17 cellular contexts compared by ENCODE assay signal in the genomic region with DNA sequence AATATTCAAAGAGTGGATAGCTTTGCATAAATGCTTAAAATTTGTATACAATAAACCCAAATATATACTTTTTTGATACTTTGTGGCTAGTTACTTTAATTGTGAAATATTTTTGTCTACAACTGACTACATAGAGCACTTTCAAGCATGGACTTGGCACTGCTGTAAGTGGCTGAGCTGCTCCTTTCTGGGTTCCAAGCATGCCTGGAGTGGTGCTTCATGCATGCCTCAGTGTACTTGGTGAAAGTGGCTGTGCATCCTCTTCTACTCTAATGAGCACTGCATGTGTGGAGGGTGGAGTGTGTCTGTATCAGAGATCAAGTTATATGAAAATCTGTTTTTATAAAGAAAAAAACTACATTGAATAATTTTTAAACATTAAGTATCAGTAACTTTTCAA.
DNase-seq lines count a peak whose midpoint lies in the region; ATAC-seq, FAIRE-seq and TF ChIP-seq lines count a peak whose summit lies in the region.
"Had no signal": no experiment of that assay in that cellular context is flagged by ENCODE, and none has a peak within 500 bp of the region (broad histone marks: within the 10 kb centered on the region; RNA-seq: fewer than 3 reads in every experiment).

No MANE protein-coding gene starts in this region.

- FAIRE-seq in astrocyte (lab: Jason Lieb, UNC): no peak
- FAIRE-seq: H1 had no signal

- no peaks in the 10 kb centered on the region for H3K27me3 Mint-ChIP-seq in astrocyte (ENCODE audit: low read depth, unreplicated experiment)
- H3K27me3 Mint-ChIP-seq: CD8-positive, alpha-beta memory T cell had no signal

- H3K36me3 Mint-ChIP-seq in astrocyte (ENCODE audit: low read depth, unreplicated experiment): peaks cover 4% of the 10 kb centered on the region

- intact Hi-C loops in lower lobe of right lung (cut with DNase I): no loop called here
- intact Hi-C loops in sciatic nerve (cut with DNase I): no loop called here

- H3K4me3 Mint-ChIP-seq in astrocyte (ENCODE audit: unreplicated experiment): no peak overlapping the region
- H3K4me3 Mint-ChIP-seq: CD8-positive, alpha-beta memory T cell had no signal

- no peak overlapping the region for H2AFZ ChIP-seq in astrocyte (ENCODE audit: low read depth, low read length)

- H3K9me3 Mint-ChIP-seq in astrocyte (ENCODE audit: unreplicated experiment): no peaks in the 10 kb centered on the region
- H3K9me3 Mint-ChIP-seq: CD8-positive, alpha-beta memory T cell had no signal

- no peak overlapping the region for H3K9ac ChIP-seq in astrocyte (ENCODE audit: low read length)
- H3K9ac ChIP-seq: BLaER1 treated with 17β-estradiol and CSF1 and Interleukin-3, amounts not matched to agents 10 nM and 100 nM had no signal

- peaks cover 12% of the 10 kb centered on the region for H4K20me1 ChIP-seq in astrocyte (ENCODE audit: insufficient read depth, low read length)

- H3K27me3 ChIP-seq in astrocyte (ENCODE audit: insufficient read depth, low read length): no peaks in the 10 kb centered on the region
- no peaks in the 10 kb centered on the region for H3K27me3 ChIP-seq in lower lobe of right lung (ENCODE audit: low read depth)
- H3K27me3 ChIP-seq: BLaER1 treated with 17β-estradiol and CSF1 and Interleukin-3, amounts not matched to agents 10 nM and 100 nM had no signal

- peak overlapping the region; percentile 83 for H3K27ac Mint-ChIP-seq in astrocyte (ENCODE audit: unreplicated experiment)
- H3K27ac Mint-ChIP-seq: CD8-positive, alpha-beta memory T cell had no signal

- H3K9me3 ChIP-seq in astrocyte (ENCODE audit: insufficient read depth, low read depth, low read length) (no peaks in the 10 kb centered on the region), lower lobe of right lung (no peaks in the 10 kb centered on the region)
- H3K9me3 ChIP-seq: BLaER1 treated with 17β-estradiol and CSF1 and Interleukin-3, amounts not matched to agents 10 nM and 100 nM had no signal

- ATAC-seq in lower lobe of right lung (peak; percentile 75 to 92), GM21619 (IDR thresholded peaks at IDR 0.05; ENCODE audit: unreplicated experiment) (no peak), sciatic nerve (no peak)

- H3K36me3 ChIP-seq in astrocyte (ENCODE audit: insufficient read depth, low read length): peaks cover 15% of the 10 kb centered on the region
- H3K36me3 ChIP-seq in lower lobe of right lung: peaks cover 32% of the 10 kb centered on the region

- DNase-seq in AG08395 (ENCODE audit: low spot score) (peak; percentile 3), DMS79 treated with DMSO at 0.1 percent for 48 hours (lab: John Stamatoyannopoulos, UW) (peak; percentile 81), astrocyte (ENCODE audit: low read depth) (peak; percentile 27), lower lobe of right lung (peak; percentile 49), globus pallidus (ENCODE audit: low spot score) (no peak), sciatic nerve (ENCODE audit: low spot score) (no peak), iPS-NIHi7 (ENCODE audit: extremely low spot score) (no peak)
- DNase-seq: CD8-positive, alpha-beta memory T cell; GF-D8; NCI-H1105 treated with DMSO at 0.1 percent for 48 hours; NCI-H1694 treated with DMSO at 0.1 percent for 48 hours; NCI-H2107; NCI-H345; SIG-M5 had no signal

- peaks cover 16% of the 10 kb centered on the region for H3K4me1 Mint-ChIP-seq in astrocyte (ENCODE audit: low read depth, unreplicated experiment)

- TF ChIP-seq CTCF in astrocyte (IDR thresholded peaks at IDR 0.05; ENCODE audit: insufficient read depth, low read depth, low read length) (no peak), lower lobe of right lung (IDR thresholded peaks at IDR 0.05) (no peak)

- H3K79me2 ChIP-seq in astrocyte (ENCODE audit: insufficient read depth, low read length): peaks cover 14% of the 10 kb centered on the region

- H3K4me2 ChIP-seq in astrocyte (ENCODE audit: low read length): no peak overlapping the region
- H3K4me2 ChIP-seq: BLaER1 treated with 17β-estradiol and CSF1 and Interleukin-3, amounts not matched to agents 10 nM and 100 nM had no signal

- H3K4me1 ChIP-seq in astrocyte (ENCODE audit: insufficient read depth, low read length): no peaks in the 10 kb centered on the region
- no peaks in the 10 kb centered on the region for H3K4me1 ChIP-seq in lower lobe of right lung
- H3K4me1 ChIP-seq: BLaER1 treated with 17β-estradiol and CSF1 and Interleukin-3, amounts not matched to agents 10 nM and 100 nM had no signal

- H3K27ac ChIP-seq in astrocyte (ENCODE audit: low read depth, low read length) (no peak overlapping the region), lower lobe of right lung (no peak overlapping the region)
- H3K27ac ChIP-seq: BLaER1 treated with 17β-estradiol and CSF1 and Interleukin-3, amounts not matched to agents 10 nM and 100 nM had no signal

- no peak overlapping the region for H3K4me3 ChIP-seq in astrocyte (ENCODE audit: insufficient read depth, low read depth, low read length)
- no peak overlapping the region for H3K4me3 ChIP-seq in lower lobe of right lung
- H3K4me3 ChIP-seq: BLaER1 treated with 17β-estradiol and CSF1 and Interleukin-3, amounts not matched to agents 10 nM and 100 nM had no signal

Comparison
In these comparisons a context has a peak if more than half of its experiments do, and no peak if none do; other contexts are left out.
1. DNase-seq: peak in AG08395 (single experiment), DMS79 treated with DMSO at 0.1 percent for 48 hours (single experiment), astrocyte (single experiment) and lower lobe of right lung (single experiment); none in globus pallidus (single experiment), sciatic nerve (single experiment) and iPS-NIHi7 (single experiment).
2. ATAC-seq: peak in lower lobe of right lung (2 of 2); none in GM21619 (single experiment) and sciatic nerve (single experiment).